In genomic region chr18:9068346-9068745, GRCh38 we compare ENCODE assay signal across 24 cellular contexts. TPM values are rescaled to one million over a fixed set of nuclear protein-coding genes. Genes with fewer than 3 reads are reported as not detected.
DNase-seq lines count a peak whose midpoint lies in the region; ATAC-seq and TF ChIP-seq lines count a peak whose summit lies in the region.
"Had no signal": no experiment of that assay in that cellular context is flagged by ENCODE, and none has a peak within 500 bp of the region (broad histone marks: within the 10 kb centered on the region; RNA-seq: fewer than 3 reads in every experiment).

No MANE protein-coding gene starts in this region.

- no peak for TF ChIP-seq RAD21 in HCT116 (IDR thresholded peaks at IDR 0.05; ENCODE audit: low read depth)

- H3K9me3 ChIP-seq in HCT116 (ENCODE audit: control insufficient read depth in 1 of 2, insufficient read depth in 1 of 2, low read depth in 1 of 2, low read length in 2 of 2), result no peaks in the 10 kb centered on the region
- peaks cover 7% of the 10 kb centered on the region; the same call in 1 of the 2 replicates for H3K9me3 ChIP-seq in OCI-LY7 (ENCODE audit: low read length)
- H3K9me3 ChIP-seq: SJCRH30, tibial nerve had no signal

- H3K79me2 ChIP-seq in HCT116 (ENCODE audit: insufficient read depth, low read length), result no peaks in the 10 kb centered on the region
- no peaks in the 10 kb centered on the region for H3K79me2 ChIP-seq in OCI-LY7 (ENCODE audit: insufficient read depth, low read depth, low read length)

- H3K36me3 ChIP-seq in HCT116 (ENCODE audit: control insufficient read depth in 1 of 2, insufficient read depth in 2 of 2, low read length in 2 of 2) (no peaks in the 10 kb centered on the region), OCI-LY7 (ENCODE audit: insufficient read depth, low read length) (no peaks in the 10 kb centered on the region; the same call in 1 of the 2 replicates)
- H3K36me3 ChIP-seq: neural progenitor cell, SJCRH30, tibial nerve, WERI-Rb-1 had no signal

- peaks cover 0 to 16% of the 10 kb centered on the region in 2 experiments; a peak in 2 of 4 replicates for H3K4me1 ChIP-seq in HCT116 (ENCODE audit: control insufficient read depth in 1 of 2, insufficient read depth in 2 of 2, low read length in 2 of 2)
- peaks cover 74% of the 10 kb centered on the region for H3K4me1 ChIP-seq in OCI-LY7 (ENCODE audit: insufficient read depth, low read length, poor library complexity, severe bottlenecking)
- H3K4me1 ChIP-seq: neural progenitor cell, SJCRH30 had no signal

- H3K27me3 ChIP-seq in HCT116 (ENCODE audit: insufficient read depth, low read length), result no peaks in the 10 kb centered on the region
- H3K27me3 ChIP-seq: neural progenitor cell, SJCRH30, tibial nerve had no signal

- peak overlapping the region; percentile 86 for H3K27ac Mint-ChIP-seq in dendritic cell treated with granulocyte-macrophage colony-stimulating factor and Interleukin-4, amounts not matched to agents 40 ng/mL and 50 ng/mL, for 4 days
- H3K27ac Mint-ChIP-seq: activated naive CD4-positive, alpha-beta T cell treated with anti-CD3 and anti-CD28 coated beads, Interleukin-2, amount 50 U/mL, for 24 hours; activated T-cell treated with anti-CD3 and anti-CD28 coated beads, Interleukin-2, amount 50 U/mL, for 24 hours; neural progenitor cell; progenitor cell of endocrine pancreas; stimulated activated naive CD8-positive, alpha-beta T cell treated with anti-CD3 and anti-CD28 coated beads, Interleukin-15, Interleukin-2, amounts not matched to agents 100 ng/mL and 50 ng/mL, for 24 hours had no signal

- H3K9me2 ChIP-seq in HCT116 (ENCODE audit: insufficient read depth), result no peaks in the 10 kb centered on the region
- H3K9me2 ChIP-seq in OCI-LY7 (ENCODE audit: insufficient read depth, low read length), result no peaks in the 10 kb centered on the region

- intact Hi-C loops in HCT116 (cut with micrococcal nuclease) (no loop called here), OCI-LY7 (cut with micrococcal nuclease; ENCODE audit: unreplicated experiment) (loop anchor here (5.0 to 10.0 kb wide), 3 partner anchors 156 to 546 kb away; partner anchors contain the start of gene PPP4R1)
- intact Hi-C loops in dendritic cell treated with granulocyte-macrophage colony-stimulating factor and Interleukin-4, amounts not matched to agents 40 ng/mL and 50 ng/mL, for 4 days (cut with micrococcal nuclease), result no loop called here

- H3K4me3 ChIP-seq in HCT116 (replicated peaks in 1 of 2; ENCODE audit: low read depth in 1 of 2, low read length in 2 of 2), result no peak overlapping the region
- H3K4me3 ChIP-seq in OCI-LY7 (ENCODE audit: low read depth, low read length, poor library complexity, severe bottlenecking), result no peak overlapping the region
- H3K4me3 ChIP-seq: neural progenitor cell, SJCRH30, smooth muscle cell, tibial nerve had no signal

- no peak for TF ChIP-seq POLR2A in HCT116 (IDR thresholded peaks at IDR 0.05; ENCODE audit: borderline replicate concordance, extremely low read depth, insufficient read depth, insufficient read length)

- H4K20me1 ChIP-seq in HCT116 (ENCODE audit: insufficient read depth), result no peaks in the 10 kb centered on the region
- H4K20me1 ChIP-seq in OCI-LY7 (ENCODE audit: insufficient read depth, low read length), result no peaks in the 10 kb centered on the region

- POLR2A ChIA-PET in HCT116 (lab: Charles Lee) (no interaction called here), OCI-LY7 (lab: Charles Lee) (interaction anchor here (0.5 to 1.0 kb wide), 3 partner anchors 10 to 472 kb away, joined by 3 to 4 read pairs (median 4); no protein-coding TSS in a partner anchor)

- RAD21 ChIA-PET in HCT116 (lab: Charles Lee; ENCODE audit: low non-redundant PET in 1 of 2, low total read pairs in 2 of 2, uncharacterized antibody in 2 of 2, unreplicated experiment in 2 of 2), result no interaction called here

- no TSS peak for BruUV-seq in HCT116 (replicated peaks; lab: Mats Ljungman, UMichigan)
- BruUV-seq in OCI-LY7 (replicated peaks; lab: Mats Ljungman, UMichigan), result no TSS peak

- no peaks in the 10 kb centered on the region for H3K9me3 Mint-ChIP-seq in dendritic cell treated with granulocyte-macrophage colony-stimulating factor and Interleukin-4, amounts not matched to agents 40 ng/mL and 50 ng/mL, for 4 days
- H3K9me3 Mint-ChIP-seq: activated naive CD4-positive, alpha-beta T cell treated with anti-CD3 and anti-CD28 coated beads, Interleukin-2, amount 50 U/mL, for 24 hours; activated T-cell treated with anti-CD3 and anti-CD28 coated beads, Interleukin-2, amount 50 U/mL, for 24 hours; neural progenitor cell; stimulated activated naive CD8-positive, alpha-beta T cell treated with anti-CD3 and anti-CD28 coated beads, Interleukin-15, Interleukin-2, amounts not matched to agents 100 ng/mL and 50 ng/mL, for 24 hours had no signal

- no peaks in the 10 kb centered on the region for H3K36me3 Mint-ChIP-seq in dendritic cell treated with granulocyte-macrophage colony-stimulating factor and Interleukin-4, amounts not matched to agents 40 ng/mL and 50 ng/mL, for 4 days (ENCODE audit: low read depth)
- H3K36me3 Mint-ChIP-seq: activated naive CD4-positive, alpha-beta T cell treated with anti-CD3 and anti-CD28 coated beads, Interleukin-2, amount 50 U/mL, for 24 hours; neural progenitor cell had no signal

- peak overlapping the region; percentile 22; the same call in 1 of the 2 replicates for H3K4me2 ChIP-seq in HCT116 (ENCODE audit: low read length)
- no peak overlapping the region for H3K4me2 ChIP-seq in OCI-LY7 (ENCODE audit: low read length)
- H3K4me2 ChIP-seq: neural progenitor cell, smooth muscle cell had no signal

- H3K4me3 Mint-ChIP-seq in dendritic cell treated with granulocyte-macrophage colony-stimulating factor and Interleukin-4, amounts not matched to agents 40 ng/mL and 50 ng/mL, for 4 days, result no peak overlapping the region
- H3K4me3 Mint-ChIP-seq: activated naive CD4-positive, alpha-beta T cell treated with anti-CD3 and anti-CD28 coated beads, Interleukin-2, amount 50 U/mL, for 24 hours; activated T-cell treated with anti-CD3 and anti-CD28 coated beads, Interleukin-2, amount 50 U/mL, for 24 hours; neural progenitor cell; stimulated activated naive CD8-positive, alpha-beta T cell treated with anti-CD3 and anti-CD28 coated beads, Interleukin-15, Interleukin-2, amounts not matched to agents 100 ng/mL and 50 ng/mL, for 24 hours had no signal

- ATAC-seq in HCT116, result no peak
- no peak for ATAC-seq in GM18867 (IDR thresholded peaks at IDR 0.05; ENCODE audit: unreplicated experiment)
- no peak for ATAC-seq in HG02885 (IDR thresholded peaks at IDR 0.05; ENCODE audit: poor library complexity, unreplicated experiment)

- CTCF ChIA-PET in HCT116 (lab: Charles Lee) (no interaction called here), OCI-LY7 (lab: Charles Lee; ENCODE audit: unreplicated experiment) (no interaction called here)

- H3K9ac ChIP-seq in HCT116 (ENCODE audit: low read length), result no peak overlapping the region
- H3K9ac ChIP-seq: neural progenitor cell had no signal

- H2AFZ ChIP-seq in HCT116 (ENCODE audit: low read depth, low read length, poor library complexity, severe bottlenecking) (peak overlapping the region; percentile 19), OCI-LY7 (ENCODE audit: low read length) (peak overlapping the region; percentile 53; the same call in 1 of the 2 replicates)
- H2AFZ ChIP-seq: neural progenitor cell had no signal

- peaks cover 65% of the 10 kb centered on the region for H3K4me1 Mint-ChIP-seq in dendritic cell treated with granulocyte-macrophage colony-stimulating factor and Interleukin-4, amounts not matched to agents 40 ng/mL and 50 ng/mL, for 4 days (ENCODE audit: low read depth)

- H3K27me3 Mint-ChIP-seq in dendritic cell treated with granulocyte-macrophage colony-stimulating factor and Interleukin-4, amounts not matched to agents 40 ng/mL and 50 ng/mL, for 4 days, result no peaks in the 10 kb centered on the region
- H3K27me3 Mint-ChIP-seq: activated naive CD4-positive, alpha-beta T cell treated with anti-CD3 and anti-CD28 coated beads, Interleukin-2, amount 50 U/mL, for 24 hours; activated T-cell treated with anti-CD3 and anti-CD28 coated beads, Interleukin-2, amount 50 U/mL, for 24 hours; progenitor cell of endocrine pancreas; stimulated activated naive CD8-positive, alpha-beta T cell treated with anti-CD3 and anti-CD28 coated beads, Interleukin-15, Interleukin-2, amounts not matched to agents 100 ng/mL and 50 ng/mL, for 24 hours had no signal

- H3K27ac ChIP-seq in HCT116 (ENCODE audit: low read depth, low read length) (no peak overlapping the region), OCI-LY7 (ENCODE audit: low read depth, low read length, poor library complexity, severe bottlenecking) (peak overlapping the region; percentile 94)
- H3K27ac ChIP-seq: neural progenitor cell, SJCRH30, tibial nerve, WERI-Rb-1 had no signal

- no peak for TF ChIP-seq CTCF in HCT116 (IDR thresholded peaks at IDR 0.05 in 2 of 3, conservative IDR thresholded peaks at IDR 0.05 in 1 of 3; ENCODE audit: borderline replicate concordance in 1 of 3, insufficient read depth in 1 of 3, low read depth in 2 of 3, low read length in 2 of 3)
- no peak for TF ChIP-seq CTCF in OCI-LY7 (conservative IDR thresholded peaks at IDR 0.05; ENCODE audit: low read length)

- no peak for DNase-seq in HCT116 (ENCODE audit: low read depth, low spot score)
- DNase-seq in OCI-LY7 (ENCODE audit: low spot score), result no peak
- DNase-seq in renal cortical epithelial cell (ENCODE audit: low read depth), result peak; percentile 42
- DNase-seq in OCI-M1 (lab: John Stamatoyannopoulos, UW), result no peak
- DNase-seq: activated CD4-positive, alpha-beta T cell treated with anti-CD3 and anti-CD28 coated beads, Interleukin-2, amount 50 U/mL, for 48 hours; activated T-cell treated with anti-CD3 and anti-CD28 coated beads, Interleukin-2, amount 50 U/mL, for 24 hours; DND-41; effector CD8-positive, alpha-beta T cell; HCEC 1CT; NCI-H1694; NCI-H2171 treated with DMSO at 0.1 percent for 48 hours; NCI-H526; SJCRH30; stimulated activated CD4-positive, alpha-beta T cell treated with anti-CD3 and anti-CD28 coated beads, Interleukin-2, amount 100 ng/mL, for 48 hours; WERI-Rb-1 had no signal

TF ChIP-seq in HCT116, 20 proteins besides CTCF, POLR2A, EP300 and RAD21 (continues in another document):
- TF ChIP-seq CEBPB (IDR thresholded peaks at IDR 0.05; ENCODE audit: low read depth), result no peak

RNA-seq across cellular contexts. Expression of gene NDUFV2, which starts 34.2 kb away (rescaled TPM):
- total RNA-seq in HCT116 (2021; ENCODE audit: unreplicated experiment) (194 TPM), OCI-LY7 (2022) (201 and 213 TPM in 2 replicates), renal cortical epithelial cell (114 and 133 TPM in 2 replicates)
- polyA plus RNA-seq in HCT116 (2012), result 77.1 and 115 TPM in 2 replicates
- 145 and 185 TPM in 2 replicates for total RNA-seq in OCI-LY7 (2014; rRNA removed; shearing (Covaris generic))
